8 cellular contexts compared by ENCODE assay signal in the genomic region with DNA sequence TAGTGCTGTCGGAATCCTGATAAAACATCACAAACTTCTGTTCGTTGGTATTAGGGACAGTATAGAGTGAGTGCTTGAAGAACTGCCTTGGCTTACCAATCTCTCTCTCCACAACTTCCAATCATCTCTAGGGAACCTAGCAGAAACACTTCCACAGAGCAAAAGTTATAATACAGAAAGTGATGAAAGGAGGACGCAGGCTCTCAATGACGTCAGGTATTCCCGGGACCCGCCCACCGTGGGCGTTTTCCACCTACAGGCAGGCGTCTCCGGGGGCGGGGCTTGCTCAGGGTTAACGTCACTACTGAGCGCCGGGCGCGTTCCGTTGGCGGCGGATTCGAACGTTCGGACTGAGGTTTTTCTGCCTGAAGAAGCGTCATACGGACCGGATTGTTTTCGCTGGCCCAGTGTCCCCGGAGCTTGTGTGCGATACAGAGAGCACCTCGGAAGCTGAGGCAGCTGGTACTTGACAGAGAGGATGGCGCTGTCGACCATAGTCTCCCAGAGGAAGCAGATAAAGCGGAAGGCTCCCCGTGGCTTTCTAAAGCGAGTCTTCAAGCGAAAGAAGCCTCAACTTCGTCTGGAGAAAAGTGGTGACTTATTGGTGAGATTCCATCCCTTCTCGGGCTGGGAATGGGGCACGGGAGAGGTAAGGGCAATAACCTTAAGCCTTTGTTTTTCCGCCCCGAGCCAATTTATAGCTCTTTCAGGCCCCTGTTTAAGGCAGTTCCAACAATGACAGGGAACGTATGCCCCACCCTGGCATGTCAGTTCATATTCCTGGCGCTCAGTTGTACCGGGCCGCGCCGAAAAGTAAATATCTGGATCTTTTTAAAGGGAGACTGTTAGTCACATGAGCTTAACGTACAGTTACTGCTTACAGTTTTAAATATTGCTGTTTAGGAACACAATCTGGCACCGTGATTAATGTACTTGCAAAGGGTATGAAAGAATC. TPM values are rescaled to one million over a fixed set of nuclear protein-coding genes. Genes with fewer than 3 reads are reported as not detected.
DNase-seq lines count a peak whose midpoint lies in the region; ATAC-seq and TF ChIP-seq lines count a peak whose summit lies in the region.

A gene (plus strand): TSS at position 320 of the 955 bp plus-strand sequence. CDS start 159 bp downstream, at position 479.

- in situ Hi-C loops in astrocyte of the spinal cord (cut with HindIII; ENCODE audit: low sequenced_read_pairs): no loop called here

- no peak for TF ChIP-seq CTCF in astrocyte of the spinal cord (IDR thresholded peaks at IDR 0.05; ENCODE audit: low read depth, low read length)

- ATAC-seq in GM18519 (IDR thresholded peaks at IDR 0.05; ENCODE audit: low FRiP score, unreplicated experiment) (peak; percentile 79), HG03039 (IDR thresholded peaks at IDR 0.05; ENCODE audit: unreplicated experiment) (peak; percentile 90), sciatic nerve (peak; percentile 83)

- H3K4me3 ChIP-seq in astrocyte of the spinal cord (ENCODE audit: low read depth, low read length): peak within 1 kb of the TSS; percentile 73

- DNase-seq in A172 (ENCODE audit: low spot score) (peak; percentile 81), NCI-H2029 treated with DMSO at 0.1 percent for 48 hours (lab: John Stamatoyannopoulos, UW) (peak; percentile 96), T1000 (lab: John Stamatoyannopoulos, UW) (peak; percentile 81), astrocyte of the spinal cord (ENCODE audit: low read depth, low spot score) (peak; percentile 85), iPS DF 19.7 (ENCODE audit: low read depth, low spot score) (peak; percentile 71), sciatic nerve (ENCODE audit: low spot score) (peak; percentile 92)

- intact Hi-C loops in sciatic nerve (cut with DNase I): no loop called here

RNA-seq across cellular contexts. Expression of the gene that starts here (rescaled TPM):
- total RNA-seq in A172 (2014; rRNA removed; shearing (Covaris generic)): 37.8 and 59.6 TPM in 2 replicates
- 2.8 TPM for total RNA-seq in sciatic nerve

Comparison
In these comparisons a context has a peak if more than half of its experiments do, and no peak if none do; other contexts are left out.
1. Peak in every context shown above with its lines: DNase-seq, ATAC-seq and H3K4me3 ChIP-seq.
2. RNA of the gene that starts here (total RNA-seq): 37.8 to 59.6 TPM in A172; 2.8 TPM in sciatic nerve (single experiment); every median in the first group is over 10 times any median in the second.